1 cellular context compared by ENCODE assay signal in genomic region chr13:50730496-50731171, GRCh38.
TF ChIP-seq lines count a peak whose summit lies in the region.

No MANE protein-coding gene starts in this region.

TF ChIP-seq in endothelial cell of umbilical vein, 7 proteins besides CTCF, POLR2A, EP300 and RAD21:
- no peak for TF ChIP-seq JUN (IDR thresholded peaks at IDR 0.05; ENCODE audit: borderline replicate concordance, insufficient read depth, insufficient read length, low read depth)
- no peak for TF ChIP-seq GATA2 (IDR thresholded peaks at IDR 0.05; ENCODE audit: insufficient read depth, insufficient read length, low read depth, low read length)
- TF ChIP-seq POLR2AphosphoS5 (IDR thresholded peaks at IDR 0.05; ENCODE audit: insufficient read depth, low read depth, low read length) = no peak
- TF ChIP-seq MYC (IDR thresholded peaks at IDR 0.05; ENCODE audit: low read depth, low read length) = no peak
- no peak for TF ChIP-seq EZH2 (IDR thresholded peaks at IDR 0.05; ENCODE audit: borderline replicate concordance, low read depth, low read length, severe bottlenecking)
- TF ChIP-seq, protein P1, sequence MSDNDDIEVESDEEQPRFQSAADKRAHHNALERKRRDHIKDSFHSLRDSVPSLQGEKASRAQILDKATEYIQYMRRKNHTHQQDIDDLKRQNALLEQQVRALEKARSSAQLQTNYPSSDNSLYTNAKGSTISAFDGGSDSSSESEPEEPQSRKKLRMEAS (IDR thresholded peaks at IDR 0.05; ENCODE audit: insufficient read depth, insufficient read length) = no peak
- TF ChIP-seq FOS (IDR thresholded peaks at IDR 0.05; ENCODE audit: borderline replicate concordance, insufficient read depth, low read length) = no peak
